11 cellular contexts compared by ENCODE assay signal in the genomic region with DNA sequence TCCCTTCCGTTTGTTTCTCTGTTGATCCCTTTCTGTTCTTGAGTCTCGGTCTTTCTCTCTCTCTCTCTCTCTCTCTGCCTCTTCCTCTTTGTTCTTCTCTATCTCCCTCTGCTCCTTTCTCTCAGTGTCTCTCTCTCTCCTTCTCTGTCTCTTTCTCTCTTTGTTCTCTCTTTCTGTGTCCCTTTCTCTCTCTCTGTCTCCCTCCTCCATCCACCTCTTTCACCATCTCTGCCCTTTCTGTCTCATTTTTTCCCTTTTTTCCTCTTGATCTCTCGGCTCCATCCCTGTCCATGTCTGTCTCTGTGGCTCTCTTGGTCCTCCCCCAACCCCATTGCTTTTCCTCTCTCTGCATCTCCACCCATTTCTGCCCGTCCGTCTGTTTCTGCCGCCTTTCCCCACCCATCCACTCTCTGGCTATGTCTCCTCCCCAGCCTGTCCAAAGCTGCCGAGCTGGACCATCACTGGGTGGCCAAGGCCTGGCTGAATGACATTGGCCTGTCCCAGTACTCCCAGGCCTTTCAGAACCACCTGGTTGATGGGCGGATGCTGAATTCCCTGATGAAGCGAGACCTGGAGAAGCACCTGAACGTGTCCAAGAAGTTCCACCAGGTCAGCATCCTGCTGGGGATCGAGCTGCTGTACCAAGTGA.
"Had no signal": no experiment of that assay in that cellular context is flagged by ENCODE, and none has a peak within 500 bp of the region (broad histone marks: within the 10 kb centered on the region; RNA-seq: fewer than 3 reads in every experiment).

No MANE protein-coding gene starts in this region.

- H3K27me3 ChIP-seq: uterus had no signal

- H2AFZ ChIP-seq: parathyroid adenoma had no signal

- H3K9me3 Mint-ChIP-seq: activated naive CD4-positive, alpha-beta T cell treated with anti-CD3 and anti-CD28 coated beads, Interleukin-2, amount 50 U/mL, for 72 hours; effector memory CD8-positive, alpha-beta T cell; stimulated activated naive B cell treated with anti-CD40 and anti-IgM and Interleukin-4, amounts not matched to agents 10 μg/mL and 1 μg/mL and 100 μg/mL, for 72 hours had no signal

- H3K4me3 ChIP-seq: mucosa of descending colon, spleen, tibial artery, uterus had no signal

- H3K9me3 ChIP-seq: mucosa of descending colon, uterus had no signal

- H3K27ac Mint-ChIP-seq: activated naive CD4-positive, alpha-beta T cell treated with anti-CD3 and anti-CD28 coated beads, Interleukin-2, amount 50 U/mL, for 72 hours; stimulated activated naive B cell treated with anti-CD40 and anti-IgM and Interleukin-4, amounts not matched to agents 10 μg/mL and 1 μg/mL and 100 μg/mL, for 72 hours had no signal

- H3K36me3 Mint-ChIP-seq: activated naive CD4-positive, alpha-beta T cell treated with anti-CD3 and anti-CD28 coated beads, Interleukin-2, amount 50 U/mL, for 72 hours; naive B cell; stimulated activated naive B cell treated with anti-CD40 and anti-IgM and Interleukin-4, amounts not matched to agents 10 μg/mL and 1 μg/mL and 100 μg/mL, for 72 hours had no signal

- H3K79me2 ChIP-seq: parathyroid adenoma had no signal

- H3K27ac ChIP-seq: parathyroid adenoma, spleen, tibial artery, uterus had no signal

- H3K4me3 Mint-ChIP-seq: stimulated activated naive B cell treated with anti-CD40 and anti-IgM and Interleukin-4, amounts not matched to agents 10 μg/mL and 1 μg/mL and 100 μg/mL, for 72 hours had no signal

- DNase-seq: amniotic stem cell, spleen, T1000, tibial artery had no signal

- H3K4me1 ChIP-seq: parathyroid adenoma, tibial artery, uterus had no signal

- H3K36me3 ChIP-seq: uterus had no signal
